In the genomic region with DNA sequence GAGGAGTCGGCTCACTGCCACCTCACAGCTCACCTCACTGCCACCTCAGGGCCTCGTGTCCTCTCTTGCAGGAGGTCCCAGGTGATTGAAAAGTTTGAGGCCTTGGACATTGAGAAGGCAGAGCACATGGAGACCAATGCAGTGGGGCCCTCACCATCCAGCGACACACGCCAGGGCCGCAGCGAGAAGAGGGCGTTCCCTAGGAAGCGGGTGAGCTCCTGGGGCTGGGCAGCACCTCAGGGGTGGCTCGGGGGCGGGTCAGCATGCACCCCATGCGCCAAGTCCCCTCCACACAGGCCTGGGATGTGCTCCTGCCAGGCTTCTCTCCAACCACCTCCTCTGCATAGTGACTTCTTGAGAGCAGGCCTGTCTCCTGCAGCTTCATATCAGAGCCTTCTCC, we compare ENCODE assay signal across 11 cellular contexts.
"Had no signal": no experiment of that assay in that cellular context is flagged by ENCODE, and none has a peak within 500 bp of the region (broad histone marks: within the 10 kb centered on the region; RNA-seq: fewer than 3 reads in every experiment).

No MANE protein-coding gene starts in this region.

- H3K9me3 Mint-ChIP-seq: T-helper 1 cell treated with Interleukin-12 subunit alpha and Interleukin-12 subunit beta and Interleukin-4 antibody, amounts not matched to agents 30 μg/mL and 1 μg/mL, for 36 hours; WTC11 had no signal

- H3K9me3 ChIP-seq: body of pancreas, psoas muscle, right lobe of liver, upper lobe of right lung had no signal

- H3K4me3 Mint-ChIP-seq: activated naive CD8-positive, alpha-beta T cell; T-helper 1 cell treated with Interleukin-12 subunit alpha and Interleukin-12 subunit beta and Interleukin-4 antibody, amounts not matched to agents 30 μg/mL and 1 μg/mL, for 36 hours; WTC11 had no signal

- H3K27me3 ChIP-seq: body of pancreas, right lobe of liver, upper lobe of right lung had no signal

- H3K27me3 Mint-ChIP-seq: activated naive CD8-positive, alpha-beta T cell had no signal

- H3K4me1 ChIP-seq: body of pancreas, right lobe of liver, upper lobe of right lung had no signal

- ATAC-seq: body of pancreas; stimulated activated naive CD8-positive, alpha-beta T cell treated with anti-CD3 and anti-CD28 coated beads, Interleukin-15, Interleukin-2, amounts not matched to agents 100 U/mL and 50 U/mL, for 24 hours had no signal

- H3K4me3 ChIP-seq: body of pancreas, psoas muscle, right lobe of liver, smooth muscle cell, upper lobe of right lung had no signal

- H3K27ac ChIP-seq: body of pancreas, psoas muscle, right lobe of liver, upper lobe of right lung had no signal

- H3K36me3 Mint-ChIP-seq: activated naive CD8-positive, alpha-beta T cell had no signal

- H3K4me2 ChIP-seq: smooth muscle cell had no signal

- DNase-seq: activated T-cell treated with anti-CD3 and anti-CD28 coated beads for 4 hours, amniotic stem cell, upper lobe of right lung had no signal
